ENCODE assay signal across 1 cellular context in genomic region chr6:84258866-84259265, GRCh38.
TF ChIP-seq lines count a peak whose summit lies in the region.

No MANE protein-coding gene starts in this region.

TF ChIP-seq in H1, 55 proteins besides CTCF, POLR2A, EP300 and RAD21:
- TF ChIP-seq MAX (IDR thresholded peaks at IDR 0.05) (no peak), E2F6 (IDR thresholded peaks at IDR 0.05) (no peak), SP1 (IDR thresholded peaks at IDR 0.05; ENCODE audit: low read depth, low read length) (no peak), HDAC2 (IDR thresholded peaks at IDR 0.05; ENCODE audit: borderline replicate concordance in 1 of 2, low read depth in 2 of 2, low read length in 2 of 2) (no peak), RXRA (IDR thresholded peaks at IDR 0.05; ENCODE audit: insufficient read depth, low read depth, low read length) (no peak), CTBP2 (IDR thresholded peaks at IDR 0.05; ENCODE audit: borderline replicate concordance, insufficient read depth, insufficient read length, low read length) (no peak), SP2 (IDR thresholded peaks at IDR 0.05; ENCODE audit: low read length) (no peak), SP4 (IDR thresholded peaks at IDR 0.05; ENCODE audit: low read length) (no peak), KDM5A (IDR thresholded peaks at IDR 0.05; ENCODE audit: low read length) (no peak)
